9 cellular contexts compared by ENCODE assay signal in the genomic region with DNA sequence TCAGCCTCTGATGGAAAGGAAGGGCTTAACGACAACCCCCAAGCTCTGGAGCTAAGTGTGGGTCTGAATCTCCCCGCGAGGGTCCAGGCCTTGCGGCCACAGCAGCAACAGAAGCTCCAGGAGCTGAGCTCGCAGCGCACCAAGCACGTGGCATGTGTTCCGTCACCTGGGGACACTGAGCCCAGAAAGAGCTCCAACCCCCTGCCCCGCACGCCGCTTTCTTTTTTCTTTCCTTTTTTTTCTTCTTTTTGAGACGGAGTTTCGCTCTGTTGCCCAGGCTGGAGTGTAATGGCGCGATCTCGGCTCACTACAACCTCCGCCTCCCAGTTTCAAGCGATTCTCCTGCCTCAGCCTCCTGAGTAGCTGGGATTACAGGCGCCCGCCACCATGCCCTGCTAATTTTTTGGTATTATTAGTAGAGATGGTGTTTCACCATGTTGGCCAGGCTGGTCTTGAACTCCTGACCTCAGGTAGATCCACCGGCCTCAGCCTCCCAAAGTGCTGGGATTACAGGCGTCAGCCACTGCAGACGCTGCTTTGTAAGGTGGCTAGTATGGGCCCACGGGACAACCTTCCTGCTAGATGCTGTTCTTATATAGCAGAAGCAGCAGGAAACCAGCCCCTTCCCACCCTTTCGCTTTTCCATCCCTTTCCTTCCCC. TPM values are rescaled to one million over a fixed set of nuclear protein-coding genes. Genes with fewer than 3 reads are reported as not detected.
DNase-seq lines count a peak whose midpoint lies in the region; ATAC-seq, FAIRE-seq and TF ChIP-seq lines count a peak whose summit lies in the region.
"Had no signal": no experiment of that assay in that cellular context is flagged by ENCODE, and none has a peak within 500 bp of the region (broad histone marks: within the 10 kb centered on the region; RNA-seq: fewer than 3 reads in every experiment).

No MANE protein-coding gene starts in this region.

- H3K36me3 Mint-ChIP-seq in T-cell: no peaks in the 10 kb centered on the region
- peaks cover 42% of the 10 kb centered on the region for H3K36me3 Mint-ChIP-seq in stimulated activated effector memory CD8-positive, alpha-beta T cell treated with anti-CD3 and anti-CD28 coated beads, Interleukin-12 subunit alpha, Interleukin-12 subunit beta, amount 100 ng/mL, for 72 hours

- no peaks in the 10 kb centered on the region for H3K27me3 Mint-ChIP-seq in T-cell

- peak overlapping the region; percentile 67 to 77 (median 74) for H3K4me3 Mint-ChIP-seq in T-cell
- H3K4me3 Mint-ChIP-seq in stimulated activated effector memory CD8-positive, alpha-beta T cell treated with anti-CD3 and anti-CD28 coated beads, Interleukin-12 subunit alpha, Interleukin-12 subunit beta, amount 100 ng/mL, for 72 hours: peak overlapping the region; percentile 88

- 66 to 70% methylated on average over 12 to 18 of the region's 25 CpGs for WGBS in gastroesophageal sphincter (ENCODE audit: low coverage in 1 of 2), 2 donors

- peaks cover 0 to 11% of the 10 kb centered on the region in 2 donors for H3K36me3 ChIP-seq in gastroesophageal sphincter

- no peak for TF ChIP-seq EP300 in gastroesophageal sphincter (IDR thresholded peaks at IDR 0.05)

- peak; percentile 15 for ATAC-seq in GM21526 (IDR thresholded peaks at IDR 0.05; ENCODE audit: low FRiP score, unreplicated experiment)
- no peak for ATAC-seq in T-cell (replicated peaks in 1 of 4)
- no peak for ATAC-seq in gastroesophageal sphincter
- no peak for ATAC-seq in stimulated activated effector memory CD8-positive, alpha-beta T cell treated with anti-CD3 and anti-CD28 coated beads, Interleukin-12 subunit alpha, Interleukin-12 subunit beta, amount 100 ng/mL, for 72 hours

- H3K4me3 ChIP-seq in gastroesophageal sphincter: peak overlapping the region; percentile 15 to 91

- TF ChIP-seq CTCF in gastroesophageal sphincter (IDR thresholded peaks at IDR 0.05) (no peak), D721Med (IDR thresholded peaks at IDR 0.05; ENCODE audit: insufficient read depth, missing control alignments) (no peak)

- POLR2A ChIA-PET in T-cell (lab: Charles Lee): interaction anchor here in 1 of 2 donors (0.6 kb wide), 1 partner anchor 38 kb away, joined by 4 read pairs; no protein-coding TSS in a partner anchor

- CTCF ChIA-PET in T-cell (lab: Charles Lee): interaction anchor here (0.6 to 0.9 kb wide), 3 partner anchors 14 to 164 kb away, joined by 3 read pairs; no protein-coding TSS in a partner anchor

- no peaks in the 10 kb centered on the region for H3K9me3 ChIP-seq in gastroesophageal sphincter

- FAIRE-seq in D721Med (lab: Jason Lieb, UNC): no peak

- peaks cover 17 to 32% (median 30%) of the 10 kb centered on the region in 3 donors for H3K4me1 Mint-ChIP-seq in T-cell
- H3K4me1 Mint-ChIP-seq in stimulated activated effector memory CD8-positive, alpha-beta T cell treated with anti-CD3 and anti-CD28 coated beads, Interleukin-12 subunit alpha, Interleukin-12 subunit beta, amount 100 ng/mL, for 72 hours: peaks cover 50% of the 10 kb centered on the region

- H3K9me3 Mint-ChIP-seq in T-cell: no peaks in the 10 kb centered on the region
- H3K9me3 Mint-ChIP-seq in stimulated activated effector memory CD8-positive, alpha-beta T cell treated with anti-CD3 and anti-CD28 coated beads, Interleukin-12 subunit alpha, Interleukin-12 subunit beta, amount 100 ng/mL, for 72 hours: no peaks in the 10 kb centered on the region

- peak overlapping the region; percentile 71 to 74 for H3K27ac Mint-ChIP-seq in T-cell
- no peak overlapping the region for H3K27ac Mint-ChIP-seq in stimulated activated effector memory CD8-positive, alpha-beta T cell treated with anti-CD3 and anti-CD28 coated beads, Interleukin-12 subunit alpha, Interleukin-12 subunit beta, amount 100 ng/mL, for 72 hours

- DNase-seq in T-cell (peak in 1 of 34 experiments; percentile 8), globus pallidus (ENCODE audit: low spot score) (no peak), NCI-H526 (lab: John Stamatoyannopoulos, UW) (no peak), D721Med (ENCODE audit: insufficient read length, low spot score) (no peak), NCI-H345 treated with DMSO at 0.1 percent for 48 hours (lab: John Stamatoyannopoulos, UW; ENCODE audit: unreplicated experiment) (no peak)
- DNase-seq in stimulated activated effector memory CD8-positive, alpha-beta T cell treated with anti-CD3 and anti-CD28 coated beads, Interleukin-12 subunit alpha, Interleukin-12 subunit beta, amount 100 ng/mL, for 72 hours (ENCODE audit: low spot score in 2 of 2): no peak
- DNase-seq: NCI-H1436 treated with DMSO at 0.1 percent for 48 hours had no signal

- no peak for TF ChIP-seq POLR2A in gastroesophageal sphincter (IDR thresholded peaks at IDR 0.05)

- peaks cover 0 to 45% (median 4%) of the 10 kb centered on the region in 3 donors for H3K4me1 ChIP-seq in gastroesophageal sphincter

- no peaks in the 10 kb centered on the region for H3K27me3 ChIP-seq in gastroesophageal sphincter

- peak overlapping the region in 3 of 4 donors; percentile 85 to 88 (median 86) for H3K27ac ChIP-seq in gastroesophageal sphincter

RNA-seq across cellular contexts. Expression of gene TNIP2, which starts 0.7 kb away (rescaled TPM):
- total RNA-seq in T-cell (10 to 100 TPM; 39.5 to 65.3 (median 59.1) TPM), gastroesophageal sphincter (10 to 100 TPM; 54.8 to 74.0 (median 70.4) TPM)

RNA-seq across cellular contexts. Expression of gene SH3BP2, which starts 36.1 kb away (rescaled TPM):
- 10 to 100 TPM; 44.0 to 68.2 (median 49.7) TPM for total RNA-seq in T-cell
- total RNA-seq in gastroesophageal sphincter: 10 to 100 TPM; 26.8 to 36.4 (median 29.3) TPM
